ENCODE assay signal across 13 cellular contexts in the genomic region with DNA sequence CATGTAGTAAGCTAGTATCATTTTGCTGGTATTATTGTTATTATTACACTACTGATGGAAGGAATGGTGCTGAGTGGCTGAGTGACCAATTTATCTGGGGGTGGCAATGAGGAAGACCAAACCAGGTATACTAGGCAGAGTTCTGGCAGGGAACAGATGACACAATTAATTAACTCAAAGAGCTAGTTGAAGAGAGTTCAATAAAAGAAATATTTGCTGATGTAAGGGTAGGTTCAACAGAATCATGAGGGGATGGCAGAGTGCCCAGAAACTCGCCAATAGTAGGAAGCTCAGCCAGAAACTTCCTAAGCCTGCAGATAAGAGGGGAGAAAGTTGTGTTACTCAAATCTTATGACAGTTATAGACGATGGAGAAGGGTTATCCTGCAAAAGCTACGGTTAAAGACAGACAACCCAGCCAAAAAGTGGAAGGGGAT.
DNase-seq lines count a peak whose midpoint lies in the region; TF ChIP-seq lines count a peak whose summit lies in the region.
"Had no signal": no experiment of that assay in that cellular context is flagged by ENCODE, and none has a peak within 500 bp of the region (broad histone marks: within the 10 kb centered on the region; RNA-seq: fewer than 3 reads in every experiment).

No MANE protein-coding gene starts in this region.

- no peaks in the 10 kb centered on the region for H3K9me3 Mint-ChIP-seq in chondrocyte (ENCODE audit: low read depth)
- H3K9me3 Mint-ChIP-seq: WTC11 had no signal

- no peak for TF ChIP-seq CTCF in chondrocyte (IDR thresholded peaks at IDR 0.05)

- no peak overlapping the region for H3K27ac Mint-ChIP-seq in chondrocyte (ENCODE audit: unreplicated experiment)
- H3K27ac Mint-ChIP-seq: WTC11 had no signal

- no peak overlapping the region for H3K4me3 Mint-ChIP-seq in chondrocyte (ENCODE audit: unreplicated experiment)
- H3K4me3 Mint-ChIP-seq: WTC11 had no signal

- H3K27me3 Mint-ChIP-seq in chondrocyte (ENCODE audit: low read depth) = peaks cover 2% of the 10 kb centered on the region

- no peaks in the 10 kb centered on the region for H3K36me3 Mint-ChIP-seq in chondrocyte (ENCODE audit: low read depth)
- H3K36me3 Mint-ChIP-seq: WTC11 had no signal

- DNase-seq in NCI-H1092 (lab: John Stamatoyannopoulos, UW) (peak; percentile 29), SHP77 (lab: John Stamatoyannopoulos, UW) (peak; percentile 42 to 50), foreskin melanocyte (peak; percentile 7), pulmonary artery endothelial cell (ENCODE audit: low read depth, low spot score) (peak; percentile 2), chondrocyte (ENCODE audit: low spot score) (no peak), middle frontal gyrus (ENCODE audit: extremely low spot score, low spot score) (no peak), NCI-H2081 (lab: John Stamatoyannopoulos, UW) (no peak)
- no peak for DNase-seq in activated T-cell treated with anti-CD3 and anti-CD28 coated beads, Interleukin-2, amount 50 U/mL, for 48 hours
- DNase-seq: kidney; NCI-H2107; stimulated activated CD4-positive, alpha-beta T cell treated with anti-CD3 and anti-CD28 coated beads, Interleukin-1b, Interleukin-23, amount 100 ng/mL, for 48 hours; stimulated activated naive CD4-positive, alpha-beta T cell had no signal

- peaks cover 4% of the 10 kb centered on the region for H3K4me1 Mint-ChIP-seq in chondrocyte (ENCODE audit: low read depth)
- H3K4me1 Mint-ChIP-seq: WTC11 had no signal

Comparison
In these comparisons a context has a peak if more than half of its experiments do, and no peak if none do; other contexts are left out.
1. DNase-seq: peak in NCI-H1092 (single experiment), SHP77 (2 of 2), foreskin melanocyte (single experiment) and pulmonary artery endothelial cell (single experiment); none in activated T-cell treated with anti-CD3 and anti-CD28 coated beads, Interleukin-2, amount 50 U/mL, for 48 hours (0 of 2), chondrocyte (single experiment), middle frontal gyrus (single experiment) and NCI-H2081 (0 of 2).